8 cellular contexts compared by ENCODE assay signal in genomic region chr11:78188012-78188808, GRCh38. TPM values are rescaled to one million over a fixed set of nuclear protein-coding genes. Genes with fewer than 3 reads are reported as not detected.
DNase-seq lines count a peak whose midpoint lies in the region; ATAC-seq and TF ChIP-seq lines count a peak whose summit lies in the region.

A gene with protein sequence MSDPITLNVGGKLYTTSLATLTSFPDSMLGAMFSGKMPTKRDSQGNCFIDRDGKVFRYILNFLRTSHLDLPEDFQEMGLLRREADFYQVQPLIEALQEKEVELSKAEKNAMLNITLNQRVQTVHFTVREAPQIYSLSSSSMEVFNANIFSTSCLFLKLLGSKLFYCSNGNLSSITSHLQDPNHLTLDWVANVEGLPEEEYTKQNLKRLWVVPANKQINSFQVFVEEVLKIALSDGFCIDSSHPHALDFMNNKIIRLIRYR (minus strand): TSS chr11:78188626. CDS start chr11:78174554, 14,072 bp downstream.

- no peaks in the 10 kb centered on the region for H3K27me3 ChIP-seq in lung (ENCODE audit: control insufficient read depth, insufficient read depth)

- H3K4me1 ChIP-seq in lung (ENCODE audit: control insufficient read depth in 2 of 2, insufficient read depth in 2 of 2, low read length in 2 of 2) = peaks cover 0 to 26% of the 10 kb centered on the region in 2 donors

- TF ChIP-seq CTCF in GM20000 (IDR thresholded peaks at IDR 0.05; ENCODE audit: extremely low read depth, missing control alignments) (no peak), lung (IDR thresholded peaks at IDR 0.05; ENCODE audit: control extremely low read depth, extremely low read depth) (no peak)

- peak; percentile 97 for ATAC-seq in lung (ENCODE audit: insufficient read depth, low FRiP score)

- H3K9me3 ChIP-seq in lung (ENCODE audit: control insufficient read depth in 2 of 2, insufficient read depth in 1 of 2, low read length in 1 of 2) = no peaks in the 10 kb centered on the region

- 0 to 1% methylated on average over 45 to 58 of the region's 58 CpGs for WGBS in lung, 2 donors

- DNase-seq in COLO668 (lab: John Stamatoyannopoulos, UW; ENCODE audit: unreplicated experiment) (peak; percentile 96), GM20000 (ENCODE audit: low spot score) (peak; percentile 98), HS-5 (ENCODE audit: low read depth) (peak; percentile 80), NK-92 (lab: John Stamatoyannopoulos, UW; ENCODE audit: unreplicated experiment) (peak; percentile 16), lung (ENCODE audit: low spot score) (peak; percentile 98)
- DNase-seq in activated CD8-positive, alpha-beta memory T cell treated with anti-CD3 and anti-CD28 coated beads for 1 hour (ENCODE audit: extremely low read depth in 1 of 2, low read depth in 1 of 2) = peak; percentile 72 to 84
- peak; percentile 86 for DNase-seq in effector CD4-positive, alpha-beta T cell
- peak; percentile 81 to 93 (median 81) for DNase-seq in stimulated activated CD4-positive, alpha-beta T cell treated with anti-CD3 and anti-CD28 coated beads, TNF-alpha, amount 100 ng/mL, for 24 hours (ENCODE audit: low read depth in 3 of 3)

- no peaks in the 10 kb centered on the region for H3K36me3 ChIP-seq in lung (ENCODE audit: control insufficient read depth in 2 of 2, insufficient read depth in 2 of 2, low read length in 2 of 2)

- H3K27ac ChIP-seq in lung (ENCODE audit: low read depth in 1 of 2, low read length in 1 of 2) = peak within 1 kb of the TSS; percentile 44 to 53

- H3K4me3 ChIP-seq in lung = peak within 1 kb of the TSS; percentile 67

RNA-seq across cellular contexts. Expression of the gene that starts here (rescaled TPM):
- total RNA-seq in lung = 10 to 100 TPM in 1 of 2 donors, 1 to 10 TPM in 1; 8.9 to 10.8 TPM
- 1 to 10 TPM; 4.1 to 6.1 TPM for polyA plus RNA-seq in lung

Comparison
In these comparisons a context has a peak if more than half of its experiments do, and no peak if none do; other contexts are left out.
1. Peak in every context shown above with its lines: DNase-seq, ATAC-seq, H3K4me3 ChIP-seq and H3K27ac ChIP-seq.
2. DNase-seq: peak in every context shown above with its lines; median percentile 98 in GM20000; 98 in lung; 96 in COLO668; 86 in effector CD4-positive, alpha-beta T cell; 81 in stimulated activated CD4-positive, alpha-beta T cell treated with anti-CD3 and anti-CD28 coated beads, TNF-alpha, amount 100 ng/mL, for 24 hours; 80 in HS-5; 78 in activated CD8-positive, alpha-beta memory T cell treated with anti-CD3 and anti-CD28 coated beads for 1 hour; 16 in NK-92.